In genomic region chr1:53585116-53585515, GRCh38 we compare ENCODE assay signal across 10 cellular contexts.
DNase-seq lines count a peak whose midpoint lies in the region; ATAC-seq and TF ChIP-seq lines count a peak whose summit lies in the region.
"Had no signal": no experiment of that assay in that cellular context is flagged by ENCODE, and none has a peak within 500 bp of the region (broad histone marks: within the 10 kb centered on the region; RNA-seq: fewer than 3 reads in every experiment).

No MANE protein-coding gene starts in this region.

- H3K27me3 ChIP-seq in CD4-positive, CD25-positive, alpha-beta regulatory T cell (ENCODE audit: control insufficient read depth, insufficient read depth, low read length): no peaks in the 10 kb centered on the region
- H3K27me3 ChIP-seq in Karpas-422 (ENCODE audit: low read length) (no peaks in the 10 kb centered on the region), thyroid gland (no peaks in the 10 kb centered on the region)
- H3K27me3 ChIP-seq: ascending aorta had no signal

- no peak overlapping the region for H2AFZ ChIP-seq in Karpas-422 (ENCODE audit: low read length)

- no peak overlapping the region for H3K9ac ChIP-seq in Karpas-422 (ENCODE audit: low read length)

- no peaks in the 10 kb centered on the region for H3K27me3 Mint-ChIP-seq in CD4-positive, CD25-positive, alpha-beta regulatory T cell
- peaks cover 7% of the 10 kb centered on the region for H3K27me3 Mint-ChIP-seq in activated T-helper 2 cell treated with anti-CD3 and anti-CD28 coated beads, Interferon-gamma antibody, Interleukin-2, Interleukin-4, amounts not matched to agents 10 μg/mL and 5 μg/mL and 100 μg/mL, durations not matched to agents 14 hours and 24 hours and 36 hours (ENCODE audit: low read depth)

- H3K4me1 Mint-ChIP-seq in CD4-positive, CD25-positive, alpha-beta regulatory T cell: peaks cover 0 to 14% (median 7%) of the 10 kb centered on the region in 4 donors
- H3K4me1 Mint-ChIP-seq in activated T-helper 2 cell treated with anti-CD3 and anti-CD28 coated beads, Interferon-gamma antibody, Interleukin-2, Interleukin-4, amounts not matched to agents 10 μg/mL and 5 μg/mL and 100 μg/mL, durations not matched to agents 14 hours and 24 hours and 36 hours (ENCODE audit: low read depth): peaks cover 12% of the 10 kb centered on the region

- no peaks in the 10 kb centered on the region for H3K36me3 ChIP-seq in CD4-positive, CD25-positive, alpha-beta regulatory T cell (ENCODE audit: control insufficient read depth, insufficient read depth, low read length)
- H3K36me3 ChIP-seq in mucosa of descending colon (ENCODE audit: low read depth) (no peaks in the 10 kb centered on the region), Karpas-422 (ENCODE audit: insufficient read depth, low read length) (no peaks in the 10 kb centered on the region), thyroid gland (no peaks in the 10 kb centered on the region)
- H3K36me3 ChIP-seq: ascending aorta had no signal

- no peaks in the 10 kb centered on the region for H3K36me3 Mint-ChIP-seq in CD4-positive, CD25-positive, alpha-beta regulatory T cell
- H3K36me3 Mint-ChIP-seq in activated T-helper 2 cell treated with anti-CD3 and anti-CD28 coated beads, Interferon-gamma antibody, Interleukin-2, Interleukin-4, amounts not matched to agents 10 μg/mL and 5 μg/mL and 100 μg/mL, durations not matched to agents 14 hours and 24 hours and 36 hours (ENCODE audit: low read depth): no peaks in the 10 kb centered on the region

- H3K4me2 ChIP-seq in Karpas-422 (ENCODE audit: low read depth, low read length, poor library complexity, severe bottlenecking): no peak overlapping the region

- no peaks in the 10 kb centered on the region for H3K9me2 ChIP-seq in Karpas-422 (replicated peaks; ENCODE audit: insufficient read depth, low read length)

- TF ChIP-seq POLR2A in thyroid gland (IDR thresholded peaks at IDR 0.05): no peak

- H3K27ac ChIP-seq in CD4-positive, CD25-positive, alpha-beta regulatory T cell (ENCODE audit: insufficient read depth, low read length, poor library complexity, severe bottlenecking): no peak overlapping the region
- H3K27ac ChIP-seq in Karpas-422 (ENCODE audit: low read length) (no peak overlapping the region), thyroid gland (no peak overlapping the region)
- H3K27ac ChIP-seq: ascending aorta had no signal

- WGBS in thyroid gland, 2 donors: 73 to 75% methylated on average over 5 of the region's 5 CpGs

- peak in 2 of 3 donors; percentile 24 to 69 for DNase-seq in CD4-positive, CD25-positive, alpha-beta regulatory T cell
- DNase-seq in Kasumi-1 (lab: John Stamatoyannopoulos, UW) (peak; percentile 40 to 47), mucosa of descending colon (peak in 1 of 3 donors; percentile 45), Karpas-422 (no peak), thyroid gland (no peak), NCI-H1105 (lab: John Stamatoyannopoulos, UW) (no peak)
- DNase-seq in activated T-helper 2 cell treated with anti-CD3 and anti-CD28 coated beads, Interferon-gamma antibody, Interleukin-2, Interleukin-4, amounts not matched to agents 10 μg/mL and 5 μg/mL and 100 μg/mL, durations not matched to agents 14 hours and 24 hours and 36 hours (ENCODE audit: low spot score): peak; percentile 35
- DNase-seq: COR-L47 had no signal

- H3K4me3 ChIP-seq in CD4-positive, CD25-positive, alpha-beta regulatory T cell (ENCODE audit: low read depth, low read length): no peak overlapping the region
- H3K4me3 ChIP-seq in mucosa of descending colon (no peak overlapping the region), Karpas-422 (ENCODE audit: low read length) (no peak overlapping the region), thyroid gland (replicated peaks in 1 of 3) (no peak overlapping the region)
- H3K4me3 ChIP-seq: ascending aorta had no signal

- H3K9me3 ChIP-seq in CD4-positive, CD25-positive, alpha-beta regulatory T cell (ENCODE audit: control insufficient read depth in 2 of 2, low read length in 2 of 2): no peaks in the 10 kb centered on the region
- H3K9me3 ChIP-seq in mucosa of descending colon: no peaks in the 10 kb centered on the region
- H3K9me3 ChIP-seq in Karpas-422 (ENCODE audit: low read length): no peaks in the 10 kb centered on the region
- H3K9me3 ChIP-seq in thyroid gland: no peaks in the 10 kb centered on the region
- H3K9me3 ChIP-seq: ascending aorta had no signal

- peaks cover 5% of the 10 kb centered on the region for H3K4me1 ChIP-seq in CD4-positive, CD25-positive, alpha-beta regulatory T cell (ENCODE audit: control insufficient read depth, insufficient read depth, low read length, poor library complexity, severe bottlenecking)
- H3K4me1 ChIP-seq in mucosa of descending colon (ENCODE audit: low read depth): no peaks in the 10 kb centered on the region
- H3K4me1 ChIP-seq in Karpas-422 (ENCODE audit: low read length): peaks cover 15% of the 10 kb centered on the region
- H3K4me1 ChIP-seq in thyroid gland: no peaks in the 10 kb centered on the region
- H3K4me1 ChIP-seq: ascending aorta had no signal

- no peaks in the 10 kb centered on the region; the same call in 1 of the 2 replicates for H4K20me1 ChIP-seq in Karpas-422 (ENCODE audit: insufficient read depth, low read depth, low read length)

- ATAC-seq in CD4-positive, CD25-positive, alpha-beta regulatory T cell (ENCODE audit: low read depth in 2 of 2): peak; percentile 77 to 79
- peak; percentile 50 for ATAC-seq in mucosa of descending colon
- no peak for ATAC-seq in GM18520 (IDR thresholded peaks at IDR 0.05; ENCODE audit: unreplicated experiment)

- H3K4me3 Mint-ChIP-seq in CD4-positive, CD25-positive, alpha-beta regulatory T cell: peak overlapping the region in 1 of 4 donors; percentile 25
- no peak overlapping the region for H3K4me3 Mint-ChIP-seq in activated T-helper 2 cell treated with anti-CD3 and anti-CD28 coated beads, Interferon-gamma antibody, Interleukin-2, Interleukin-4, amounts not matched to agents 10 μg/mL and 5 μg/mL and 100 μg/mL, durations not matched to agents 14 hours and 24 hours and 36 hours (ENCODE audit: low read depth)

- intact Hi-C loops in activated T-helper 2 cell treated with anti-CD3 and anti-CD28 coated beads, Interferon-gamma antibody, Interleukin-2, Interleukin-4, amounts not matched to agents 10 μg/mL and 5 μg/mL and 100 μg/mL, durations not matched to agents 14 hours and 24 hours and 36 hours (cut with micrococcal nuclease): no loop called here
- intact Hi-C loops in mucosa of descending colon (cut with DNase I, micrococcal nuclease) (no loop called here), thyroid gland (cut with DNase I) (no loop called here)

- no peaks in the 10 kb centered on the region for H3K79me2 ChIP-seq in Karpas-422 (ENCODE audit: low read length)

- no peak for TF ChIP-seq CTCF in mucosa of descending colon (IDR thresholded peaks at IDR 0.05)
- no peak for TF ChIP-seq CTCF in thyroid gland (IDR thresholded peaks at IDR 0.05)

- H3K9me3 Mint-ChIP-seq in CD4-positive, CD25-positive, alpha-beta regulatory T cell: peaks cover 0 to 2% (median 0%) of the 10 kb centered on the region in 7 donors
- no peaks in the 10 kb centered on the region for H3K9me3 Mint-ChIP-seq in activated T-helper 2 cell treated with anti-CD3 and anti-CD28 coated beads, Interferon-gamma antibody, Interleukin-2, Interleukin-4, amounts not matched to agents 10 μg/mL and 5 μg/mL and 100 μg/mL, durations not matched to agents 14 hours and 24 hours and 36 hours

- H3K27ac Mint-ChIP-seq in CD4-positive, CD25-positive, alpha-beta regulatory T cell: peak overlapping the region; percentile 68 to 88 (median 69)
- no peak overlapping the region for H3K27ac Mint-ChIP-seq in activated T-helper 2 cell treated with anti-CD3 and anti-CD28 coated beads, Interferon-gamma antibody, Interleukin-2, Interleukin-4, amounts not matched to agents 10 μg/mL and 5 μg/mL and 100 μg/mL, durations not matched to agents 14 hours and 24 hours and 36 hours

Comparison
In these comparisons a context has a peak if more than half of its experiments do, and no peak if none do; other contexts are left out.
1. DNase-seq: peak in CD4-positive, CD25-positive, alpha-beta regulatory T cell (2 of 3), Kasumi-1 (2 of 2) and activated T-helper 2 cell treated with anti-CD3 and anti-CD28 coated beads, Interferon-gamma antibody, Interleukin-2, Interleukin-4, amounts not matched to agents 10 μg/mL and 5 μg/mL and 100 μg/mL, durations not matched to agents 14 hours and 24 hours and 36 hours (single experiment); none in Karpas-422 (single experiment), thyroid gland (0 of 2) and NCI-H1105 (single experiment).